In genomic region chr13:50677687-50678463, GRCh38 we compare ENCODE assay signal across 11 cellular contexts.
A peak's percentile ranks its signal among the peaks of the same experiment; 100 is the strongest.
DNase-seq lines count a peak whose midpoint lies in the region; ATAC-seq and TF ChIP-seq lines count a peak whose summit lies in the region.
"Had no signal": no experiment of that assay in that cellular context is flagged by ENCODE, and none has a peak within 500 bp of the region (broad histone marks: within the 10 kb centered on the region; RNA-seq: fewer than 3 reads in every experiment).

No MANE protein-coding gene starts in this region.

- H3K14ac ChIP-seq in IMR-90 (replicated peaks; ENCODE audit: low read depth, low read length), result no peak overlapping the region

- H3K4me3 ChIP-seq in IMR-90 (ENCODE audit: insufficient read depth, low read depth, low read length) (no peak overlapping the region), gastroesophageal sphincter (no peak overlapping the region), smooth muscle cell (no peak overlapping the region)
- H3K4me3 ChIP-seq: adrenal gland, lung had no signal

- peaks cover 11% of the 10 kb centered on the region for H3F3A ChIP-seq in smooth muscle cell (ENCODE audit: low read depth)

- no peak overlapping the region for H2AK9ac ChIP-seq in IMR-90 (replicated peaks; ENCODE audit: low read depth, low read length, poor library complexity)

- CTCF ChIA-PET in IMR-90 (lab: Yijun Ruan, JAX), result no interaction called here
- CTCF ChIA-PET in activated CD8-positive, alpha-beta memory T cell treated with anti-CD3 and anti-CD28 coated beads, Interleukin-2, amount 10 ng/mL, durations not matched to agents 7 days and 5 days (lab: Charles Lee), result no interaction called here

- no peak overlapping the region for H3K56ac ChIP-seq in IMR-90 (ENCODE audit: extremely low read depth, insufficient read depth, low read length)

- H3K27ac ChIP-seq in IMR-90 (ENCODE audit: insufficient read depth, low read length) (no peak overlapping the region), gastroesophageal sphincter (peak overlapping the region in 2 of 4 donors; percentile 19 to 42), smooth muscle cell (ENCODE audit: low read depth) (peak overlapping the region; percentile 98)

- H3K79me1 ChIP-seq in IMR-90 (ENCODE audit: low read depth in 1 of 2, low read length in 2 of 2), result no peaks in the 10 kb centered on the region

- peaks cover 7% of the 10 kb centered on the region; the same call in 1 of the 2 replicates for H3K9me1 ChIP-seq in IMR-90 (ENCODE audit: insufficient read depth, low read length)

- H3K27me3 Mint-ChIP-seq in activated CD8-positive, alpha-beta memory T cell treated with anti-CD3 and anti-CD28 coated beads, Interleukin-2, amount 10 ng/mL, durations not matched to agents 7 days and 5 days, result no peaks in the 10 kb centered on the region
- no peaks in the 10 kb centered on the region for H3K27me3 Mint-ChIP-seq in stimulated activated naive B cell treated with anti-CD40 and anti-IgM and Interleukin-4, amounts not matched to agents 10 μg/mL and 1 μg/mL and 100 μg/mL, for 72 hours

- peaks cover 9% of the 10 kb centered on the region for H3K4me1 Mint-ChIP-seq in activated CD8-positive, alpha-beta memory T cell treated with anti-CD3 and anti-CD28 coated beads, Interleukin-2, amount 10 ng/mL, durations not matched to agents 7 days and 5 days
- peaks cover 14 to 28% of the 10 kb centered on the region in 2 donors for H3K4me1 Mint-ChIP-seq in stimulated activated naive B cell treated with anti-CD40 and anti-IgM and Interleukin-4, amounts not matched to agents 10 μg/mL and 1 μg/mL and 100 μg/mL, for 72 hours

- H4K8ac ChIP-seq in IMR-90 (ENCODE audit: low read depth in 2 of 2, low read length in 2 of 2), result no peak overlapping the region

- intact Hi-C loops in IMR-90 (cut with micrococcal nuclease), result no loop called here

- in situ Hi-C loops in IMR-90 (cut with MboI; ENCODE audit: low sequenced_read_pairs), result no loop called here

- H2AFZ ChIP-seq in IMR-90 (replicated peaks; ENCODE audit: low read length, poor library complexity), result no peak overlapping the region
- H2AFZ ChIP-seq in smooth muscle cell (ENCODE audit: low read depth), result no peak overlapping the region

- ATAC-seq in IMR-90 (ENCODE audit: low read depth) (no peak; the same call in 1 of the 2 replicates), gastroesophageal sphincter (peak; percentile 25)
- no peak for ATAC-seq in activated CD8-positive, alpha-beta memory T cell treated with anti-CD3 and anti-CD28 coated beads, Interleukin-2, amount 10 ng/mL, durations not matched to agents 7 days and 5 days
- no peak for ATAC-seq in stimulated activated naive B cell treated with anti-CD40 and anti-IgM and Interleukin-4, amounts not matched to agents 10 μg/mL and 1 μg/mL and 100 μg/mL, for 72 hours (replicated peaks)

- H2BK20ac ChIP-seq in IMR-90 (ENCODE audit: low read depth, low read length), result no peak overlapping the region

- H3K79me2 ChIP-seq in smooth muscle cell (ENCODE audit: low read depth), result no peaks in the 10 kb centered on the region

- TF ChIP-seq RAD21 in IMR-90 (IDR thresholded peaks at IDR 0.05; ENCODE audit: low read length), result no peak

- H3K27me3 ChIP-seq in IMR-90 (ENCODE audit: control insufficient read depth, insufficient read depth, low read length) (peaks cover 26% of the 10 kb centered on the region), gastroesophageal sphincter (no peaks in the 10 kb centered on the region), smooth muscle cell (ENCODE audit: low read depth) (no peaks in the 10 kb centered on the region)
- H3K27me3 ChIP-seq: adrenal gland had no signal

- H3K36me3 ChIP-seq in IMR-90 (ENCODE audit: control insufficient read depth, insufficient read depth, low read length), result no peaks in the 10 kb centered on the region
- no peaks in the 10 kb centered on the region for H3K36me3 ChIP-seq in gastroesophageal sphincter
- no peaks in the 10 kb centered on the region for H3K36me3 ChIP-seq in smooth muscle cell (ENCODE audit: low read depth)
- H3K36me3 ChIP-seq: adrenal gland had no signal

- POLR2A ChIA-PET in IMR-90 (lab: Charles Lee; ENCODE audit: unreplicated experiment), result no interaction called here

- H3K18ac ChIP-seq in IMR-90 (ENCODE audit: low read depth, low read length), result no peak overlapping the region

- H4K20me1 ChIP-seq in IMR-90 (ENCODE audit: insufficient read depth, low read length) (no peaks in the 10 kb centered on the region), smooth muscle cell (ENCODE audit: low read depth) (no peaks in the 10 kb centered on the region)

- BruUV-seq in IMR-90 (replicated peaks; lab: Mats Ljungman, UMichigan), result no TSS peak

- H3K4me3 Mint-ChIP-seq in activated CD8-positive, alpha-beta memory T cell treated with anti-CD3 and anti-CD28 coated beads, Interleukin-2, amount 10 ng/mL, durations not matched to agents 7 days and 5 days, result no peak overlapping the region
- no peak overlapping the region for H3K4me3 Mint-ChIP-seq in stimulated activated naive B cell treated with anti-CD40 and anti-IgM and Interleukin-4, amounts not matched to agents 10 μg/mL and 1 μg/mL and 100 μg/mL, for 72 hours

- dilution Hi-C loops in IMR-90 (cut with HindIII; ENCODE audit: low sequenced_read_pairs, unreplicated experiment), result no loop called here

- peak; percentile 11 for DNase-seq in IMR-90
- DNase-seq in RPMI7951 (ENCODE audit: low read depth), result peak; percentile 94
- DNase-seq in smooth muscle cell (lab: John Stamatoyannopoulos, UW; ENCODE audit: unreplicated experiment), result no peak
- DNase-seq in activated CD8-positive, alpha-beta memory T cell treated with anti-CD3 and anti-CD28 coated beads, Interleukin-2, amount 10 ng/mL, durations not matched to agents 7 days and 5 days, result no peak
- DNase-seq in stimulated activated CD4-positive, alpha-beta T cell treated with anti-CD3 and anti-CD28 coated beads, Interleukin-4, amount 100 ng/mL, for 4 hours, result no peak
- DNase-seq in stimulated activated naive B cell treated with anti-CD40 and anti-IgM and Interleukin-4, amounts not matched to agents 10 μg/mL and 1 μg/mL and 100 μg/mL, for 72 hours, result no peak
- DNase-seq: adrenal gland; NCI-H2029; stimulated activated naive CD4-positive, alpha-beta T cell treated with Interleukin-2 at 50 U/mL for 16 hours had no signal

- no peaks in the 10 kb centered on the region for H3K9me3 Mint-ChIP-seq in activated CD8-positive, alpha-beta memory T cell treated with anti-CD3 and anti-CD28 coated beads, Interleukin-2, amount 10 ng/mL, durations not matched to agents 7 days and 5 days (ENCODE audit: low read depth)
- H3K9me3 Mint-ChIP-seq in stimulated activated naive B cell treated with anti-CD40 and anti-IgM and Interleukin-4, amounts not matched to agents 10 μg/mL and 1 μg/mL and 100 μg/mL, for 72 hours, result no peaks in the 10 kb centered on the region

- H3K9me3 ChIP-seq in IMR-90 (ENCODE audit: control insufficient read depth, insufficient read depth, low read length) (0 out of 2 replicates have a peak, but pooled peaks cover 2% of the 10 kb centered on the region), gastroesophageal sphincter (no peaks in the 10 kb centered on the region), smooth muscle cell (replicated peaks; ENCODE audit: low read depth) (no peaks in the 10 kb centered on the region)
- H3K9me3 ChIP-seq: adrenal gland had no signal

- no peak overlapping the region for H2BK15ac ChIP-seq in IMR-90 (ENCODE audit: low read depth, low read length)

- H4K91ac ChIP-seq in IMR-90 (ENCODE audit: insufficient read depth, low read depth, low read length), result no peak overlapping the region; the same call in 1 of the 2 replicates

- H3K9ac ChIP-seq in IMR-90 (ENCODE audit: low read depth, low read length) (no peak overlapping the region), smooth muscle cell (ENCODE audit: low read depth) (peak overlapping the region; percentile 91)

- no peak for TF ChIP-seq EP300 in gastroesophageal sphincter (IDR thresholded peaks at IDR 0.05)

- H3K4me1 ChIP-seq in IMR-90 (ENCODE audit: control insufficient read depth, insufficient read depth, low read length), result no peaks in the 10 kb centered on the region; the same call in 1 of the 2 replicates
- no peaks in the 10 kb centered on the region for H3K4me1 ChIP-seq in gastroesophageal sphincter
- peaks cover 21% of the 10 kb centered on the region for H3K4me1 ChIP-seq in smooth muscle cell (ENCODE audit: low read depth)

- peak overlapping the region; percentile 16; the same call in 1 of the 2 replicates for H2BK120ac ChIP-seq in IMR-90 (ENCODE audit: low read depth, low read length)

- H3K4me2 ChIP-seq in IMR-90 (ENCODE audit: low read depth, low read length) (no peak overlapping the region), smooth muscle cell (peak overlapping the region; percentile 62)

- H3K23ac ChIP-seq in IMR-90 (ENCODE audit: low read depth, low read length), result no peak overlapping the region

- H2BK5ac ChIP-seq in IMR-90 (ENCODE audit: low read depth, low read length, poor library complexity, severe bottlenecking), result no peak overlapping the region

- 40% methylated on average over 1 of the region's 10 CpGs; no CpG with 5 or more reads in 1 of the 2 experiments for WGBS in IMR-90 (ENCODE audit: extremely low coverage in 2 of 2, insufficient read length in 1 of 2), 2 experiments
- WGBS in gastroesophageal sphincter (ENCODE audit: low coverage in 1 of 2), 2 donors, result 40 to 60% methylated on average over 5 to 6 of the region's 10 CpGs
- 49% methylated on average over 10 of the region's 10 CpGs for WGBS in smooth muscle cell (ENCODE audit: low lambda C conversion rate)

- H3K36me3 Mint-ChIP-seq in activated CD8-positive, alpha-beta memory T cell treated with anti-CD3 and anti-CD28 coated beads, Interleukin-2, amount 10 ng/mL, durations not matched to agents 7 days and 5 days, result no peaks in the 10 kb centered on the region
- no peaks in the 10 kb centered on the region for H3K36me3 Mint-ChIP-seq in stimulated activated naive B cell treated with anti-CD40 and anti-IgM and Interleukin-4, amounts not matched to agents 10 μg/mL and 1 μg/mL and 100 μg/mL, for 72 hours

- H3K4ac ChIP-seq in IMR-90 (ENCODE audit: low read depth, low read length), result no peak overlapping the region; the same call in 1 of the 2 replicates

- 0 out of 2 replicates have a peak overlapping the region, but pooled peaks have one; percentile 9 for H2AK5ac ChIP-seq in IMR-90 (ENCODE audit: low read depth, low read length)

- TF ChIP-seq CTCF in IMR-90 (conservative IDR thresholded peaks at IDR 0.05; ENCODE audit: low read depth, low read length) (no peak), gastroesophageal sphincter (IDR thresholded peaks at IDR 0.05) (no peak), smooth muscle cell (IDR thresholded peaks at IDR 0.05; ENCODE audit: borderline replicate concordance, insufficient read depth, poor library complexity, severe bottlenecking) (no peak)

- no peak overlapping the region for H4K5ac ChIP-seq in IMR-90 (ENCODE audit: low read depth, low read length)

- TF ChIP-seq POLR2A in IMR-90 (IDR thresholded peaks at IDR 0.05; ENCODE audit: low read depth, low read length) (no peak), gastroesophageal sphincter (IDR thresholded peaks at IDR 0.05) (no peak)

- no peak overlapping the region for H3K27ac Mint-ChIP-seq in activated CD8-positive, alpha-beta memory T cell treated with anti-CD3 and anti-CD28 coated beads, Interleukin-2, amount 10 ng/mL, durations not matched to agents 7 days and 5 days
- no peak overlapping the region for H3K27ac Mint-ChIP-seq in stimulated activated naive B cell treated with anti-CD40 and anti-IgM and Interleukin-4, amounts not matched to agents 10 μg/mL and 1 μg/mL and 100 μg/mL, for 72 hours

TF ChIP-seq in IMR-90, 13 proteins besides CTCF, POLR2A, EP300 and RAD21 (continues in another document):
- TF ChIP-seq MXI1 (IDR thresholded peaks at IDR 0.05; ENCODE audit: borderline replicate concordance, low read depth, low read length), result no peak

Comparison
In these comparisons a context has a peak if more than half of its experiments do, and no peak if none do; other contexts are left out.
1. DNase-seq: peak in IMR-90 (single experiment) and RPMI7951 (single experiment); none in smooth muscle cell (single experiment), activated CD8-positive, alpha-beta memory T cell treated with anti-CD3 and anti-CD28 coated beads, Interleukin-2, amount 10 ng/mL, durations not matched to agents 7 days and 5 days (single experiment), stimulated activated CD4-positive, alpha-beta T cell treated with anti-CD3 and anti-CD28 coated beads, Interleukin-4, amount 100 ng/mL, for 4 hours (0 of 2) and stimulated activated naive B cell treated with anti-CD40 and anti-IgM and Interleukin-4, amounts not matched to agents 10 μg/mL and 1 μg/mL and 100 μg/mL, for 72 hours (single experiment).